20 cellular contexts compared by ENCODE assay signal in the genomic region with DNA sequence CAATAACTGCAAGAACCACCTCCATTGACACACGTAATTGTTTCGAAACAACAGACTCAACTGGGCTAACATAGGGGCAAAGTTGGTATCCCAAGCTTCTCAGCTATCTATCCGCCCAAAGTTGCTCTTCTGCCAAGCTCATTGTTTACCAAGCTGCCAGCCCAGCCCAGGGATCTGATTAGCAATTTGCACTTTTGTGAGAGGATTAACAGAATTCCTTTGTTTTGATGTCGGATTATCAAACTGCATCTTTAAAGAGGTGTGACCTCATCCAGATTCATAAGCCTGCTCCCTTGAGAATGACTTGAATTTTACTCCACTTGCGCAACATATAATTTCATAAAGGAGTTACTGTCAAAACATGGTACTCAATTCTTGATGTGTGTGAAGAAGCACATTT.
DNase-seq lines count a peak whose midpoint lies in the region; ATAC-seq and TF ChIP-seq lines count a peak whose summit lies in the region.
"Had no signal": no experiment of that assay in that cellular context is flagged by ENCODE, and none has a peak within 500 bp of the region (broad histone marks: within the 10 kb centered on the region; RNA-seq: fewer than 3 reads in every experiment).

No MANE protein-coding gene starts in this region.

- H3K27me3 ChIP-seq in endodermal cell (ENCODE audit: control insufficient read depth, insufficient read depth, low read length, poor library complexity, severe bottlenecking) (no peaks in the 10 kb centered on the region), mesendoderm (ENCODE audit: insufficient read depth, low read length, poor library complexity) (no peaks in the 10 kb centered on the region), body of pancreas (no peaks in the 10 kb centered on the region)
- H3K27me3 ChIP-seq: esophagus squamous epithelium, hepatocyte had no signal

- peak overlapping the region; percentile 21 for H3K4me3 Mint-ChIP-seq in endodermal cell
- H3K4me3 Mint-ChIP-seq: dendritic cell treated with granulocyte-macrophage colony-stimulating factor and Interleukin-4, amounts not matched to agents 40 ng/mL and 50 ng/mL, for 4 days had no signal

- no peak overlapping the region for H2BK15ac ChIP-seq in mesendoderm (replicated peaks; ENCODE audit: low read depth)

- no peak overlapping the region for H4K5ac ChIP-seq in mesendoderm (ENCODE audit: low read length)

- no peak overlapping the region for H3K23ac ChIP-seq in mesendoderm (ENCODE audit: low read length)

- DNase-seq in ELF-1 (ENCODE audit: low read depth, low spot score) (peak; percentile 6), NCI-H524 (lab: John Stamatoyannopoulos, UW) (peak; percentile 20 to 68), endodermal cell (peak; percentile 83), mesendoderm (peak; percentile 93), NCI-H2107 treated with DMSO at 0.1 percent for 48 hours (lab: John Stamatoyannopoulos, UW; ENCODE audit: unreplicated experiment) (no peak), body of pancreas (no peak), GF-D8 (lab: John Stamatoyannopoulos, UW) (no peak), ACHN (no peak)
- DNase-seq: activated CD4-positive, alpha-beta T cell treated with anti-CD3 and anti-CD28 coated beads for 1 hour; Caco-2; esophagus squamous epithelium; GDM1; NCI-H1092 treated with DMSO at 0.1 percent for 48 hours; NCI-H2171; SHP77 treated with DMSO at 0.1 percent for 48 hours; T-helper 2 cell had no signal

- no peaks in the 10 kb centered on the region for H3K79me1 ChIP-seq in mesendoderm (ENCODE audit: low read length)

- H3K4me2 ChIP-seq in mesendoderm (ENCODE audit: low read length) = no peak overlapping the region
- H3K4me2 ChIP-seq: hepatocyte had no signal

- no peak for ATAC-seq in body of pancreas

- peak overlapping the region; percentile 25 for H3K4me3 ChIP-seq in endodermal cell (ENCODE audit: low read length)
- no peak overlapping the region for H3K4me3 ChIP-seq in mesendoderm (ENCODE audit: low read length)
- H3K4me3 ChIP-seq in body of pancreas = no peak overlapping the region
- H3K4me3 ChIP-seq: esophagus squamous epithelium, hepatocyte, skin epidermis had no signal

- H3K36me3 Mint-ChIP-seq in endodermal cell (ENCODE audit: low read depth) = peaks cover 19% of the 10 kb centered on the region
- H3K36me3 Mint-ChIP-seq: IgD-negative memory B cell had no signal

- peaks cover 34% of the 10 kb centered on the region for H3K4me1 Mint-ChIP-seq in endodermal cell

- no peak overlapping the region for H3K18ac ChIP-seq in mesendoderm (ENCODE audit: low read length)

- H2AK5ac ChIP-seq in mesendoderm (ENCODE audit: low read length) = no peak overlapping the region

- no peak overlapping the region for H3K4ac ChIP-seq in mesendoderm (ENCODE audit: low read depth, low read length)

- H3K9ac ChIP-seq in endodermal cell (ENCODE audit: extremely low read depth, low read length, poor library complexity, severe bottlenecking) (no peak overlapping the region), mesendoderm (ENCODE audit: low read length) (no peak overlapping the region)

- TF ChIP-seq CTCF in endodermal cell (conservative IDR thresholded peaks at IDR 0.05) (no peak), body of pancreas (IDR thresholded peaks at IDR 0.05) (no peak)

- H3K56ac ChIP-seq in mesendoderm (ENCODE audit: low read length) = no peak overlapping the region

- H3K9me3 Mint-ChIP-seq in endodermal cell = peaks cover 13% of the 10 kb centered on the region

- no peak overlapping the region for H2BK120ac ChIP-seq in mesendoderm (ENCODE audit: low read depth, low read length)

- intact Hi-C loops in body of pancreas (cut with DNase I) = no loop called here

- H3K9me3 ChIP-seq in endodermal cell (ENCODE audit: control insufficient read depth, low read length) = peaks cover 19% of the 10 kb centered on the region
- H3K9me3 ChIP-seq in body of pancreas = no peaks in the 10 kb centered on the region
- H3K9me3 ChIP-seq: Caco-2, esophagus squamous epithelium had no signal

- TF ChIP-seq POLR2A in body of pancreas (IDR thresholded peaks at IDR 0.05) = no peak

- no peak overlapping the region for H4K8ac ChIP-seq in mesendoderm (ENCODE audit: low read depth, low read length)

- in situ Hi-C loops in ACHN (cut with HindIII; ENCODE audit: low pct_ligation_motif_present, low pct_unique_long_range_greater_than_20kb, low sequenced_read_pairs) = no loop called here

- no peak overlapping the region for H2BK5ac ChIP-seq in mesendoderm (ENCODE audit: low read length)

- no peaks in the 10 kb centered on the region for H3K27me3 Mint-ChIP-seq in endodermal cell (ENCODE audit: insufficient read depth)
- H3K27me3 Mint-ChIP-seq: dendritic cell treated with granulocyte-macrophage colony-stimulating factor and Interleukin-4, amounts not matched to agents 40 ng/mL and 50 ng/mL, for 4 days; IgD-negative memory B cell had no signal

- peak overlapping the region; percentile 84 for H3K27ac Mint-ChIP-seq in endodermal cell
- H3K27ac Mint-ChIP-seq: dendritic cell treated with granulocyte-macrophage colony-stimulating factor and Interleukin-4, amounts not matched to agents 40 ng/mL and 50 ng/mL, for 4 days; IgD-negative memory B cell had no signal

- peak overlapping the region; percentile 21 for H3K27ac ChIP-seq in endodermal cell (ENCODE audit: low read depth, low read length)
- no peak overlapping the region for H3K27ac ChIP-seq in mesendoderm (ENCODE audit: low read depth, low read length)
- no peak overlapping the region for H3K27ac ChIP-seq in body of pancreas
- H3K27ac ChIP-seq: esophagus squamous epithelium, hepatocyte, skin epidermis had no signal

- H3K4me1 ChIP-seq in endodermal cell (ENCODE audit: control insufficient read depth, insufficient read depth, low read length) (peaks cover 14% of the 10 kb centered on the region), mesendoderm (ENCODE audit: control insufficient read depth, low read depth, low read length) (peaks cover 15% of the 10 kb centered on the region), body of pancreas (no peaks in the 10 kb centered on the region)
- H3K4me1 ChIP-seq: Caco-2 had no signal

- WGBS in endodermal cell (ENCODE audit: insufficient coverage in 1 of 2, insufficient read length in 1 of 2), 2 experiments = 31 to 38% methylated on average over 4 to 5 of the region's 5 CpGs
- no CpG with 5 or more reads among the region's 5 CpGs for WGBS in mesendoderm (ENCODE audit: extremely low coverage, insufficient coverage, low lambda C conversion rate)
- WGBS in body of pancreas, 2 donors = 54 to 65% methylated on average over 5 of the region's 5 CpGs

- H3K79me2 ChIP-seq in mesendoderm (ENCODE audit: control insufficient read depth, insufficient read depth, low read length) = no peaks in the 10 kb centered on the region
- H3K79me2 ChIP-seq: hepatocyte had no signal

- H3K36me3 ChIP-seq in endodermal cell (ENCODE audit: control insufficient read depth, insufficient read depth, low read length) (no peaks in the 10 kb centered on the region), mesendoderm (ENCODE audit: control insufficient read depth, insufficient read depth, low read length) (no peaks in the 10 kb centered on the region), body of pancreas (replicated peaks in 1 of 2; ENCODE audit: insufficient read depth in 1 of 2, low read depth in 2 of 2) (no peaks in the 10 kb centered on the region)
- H3K36me3 ChIP-seq: esophagus squamous epithelium had no signal

Comparison
In these comparisons a context has a peak if more than half of its experiments do, and no peak if none do; other contexts are left out.
1. DNase-seq: peak in ELF-1 (single experiment), NCI-H524 (2 of 2), endodermal cell (single experiment) and mesendoderm (single experiment); none in NCI-H2107 treated with DMSO at 0.1 percent for 48 hours (single experiment), body of pancreas (0 of 4), GF-D8 (single experiment) and ACHN (single experiment).